Comparison of ENCODE assay signal across 9 cellular contexts in the genomic region with DNA sequence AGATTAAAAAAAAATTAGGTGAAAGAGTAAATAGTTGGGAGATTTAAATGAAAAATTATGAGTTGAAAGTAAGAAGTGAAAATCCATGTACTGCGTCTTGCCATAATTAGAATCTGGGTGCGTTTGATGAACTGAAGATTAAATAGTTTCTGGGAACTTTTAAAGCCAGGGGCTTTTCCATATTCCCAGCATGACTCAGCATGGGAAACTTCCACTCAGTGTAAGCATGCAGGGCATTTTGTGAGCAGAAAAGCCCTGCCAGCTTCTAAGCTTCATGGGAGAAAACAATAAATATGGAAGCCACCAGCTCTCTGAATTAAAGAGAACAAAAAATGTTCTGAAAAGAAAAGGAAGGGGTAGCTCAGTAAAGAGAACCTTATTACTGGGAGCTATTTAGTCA.
A peak's percentile ranks its signal among the peaks of the same experiment; 100 is the strongest.
DNase-seq lines count a peak whose midpoint lies in the region; ATAC-seq and TF ChIP-seq lines count a peak whose summit lies in the region.
"Had no signal": no experiment of that assay in that cellular context is flagged by ENCODE, and none has a peak within 500 bp of the region (broad histone marks: within the 10 kb centered on the region; RNA-seq: fewer than 3 reads in every experiment).

No MANE protein-coding gene starts in this region.

- BruUV-seq in A673 (replicated peaks; lab: Mats Ljungman, UMichigan): no TSS peak

- H3K4me1 ChIP-seq in A673 (ENCODE audit: insufficient read depth, low read length, poor library complexity, severe bottlenecking): no peaks in the 10 kb centered on the region
- H3K4me1 ChIP-seq in esophagus muscularis mucosa: peaks cover 0 to 26% (median 20%) of the 10 kb centered on the region in 4 donors

- no peak for TF ChIP-seq EP300 in esophagus muscularis mucosa (IDR thresholded peaks at IDR 0.05)

- H3K9me3 ChIP-seq in A673 (ENCODE audit: low read depth, low read length, poor library complexity, severe bottlenecking): peaks cover 5% of the 10 kb centered on the region
- H3K9me3 ChIP-seq in MG63: no peaks in the 10 kb centered on the region
- H3K9me3 ChIP-seq in esophagus muscularis mucosa: peaks cover 0 to 4% (median 0%) of the 10 kb centered on the region in 4 donors

- TF ChIP-seq POLR2A in esophagus muscularis mucosa (IDR thresholded peaks at IDR 0.05; ENCODE audit: low read depth): no peak

- ATAC-seq in GM19467 (IDR thresholded peaks at IDR 0.05; ENCODE audit: unreplicated experiment): no peak
- ATAC-seq: esophagus mucosa had no signal

- H3K27ac ChIP-seq in A673 (ENCODE audit: low read depth, low read length, poor library complexity, severe bottlenecking) (no peak overlapping the region), esophagus muscularis mucosa (replicated peaks in 1 of 4) (peak overlapping the region; percentile 51 to 63 (median 60))

- TF ChIP-seq CTCF in A673 (conservative IDR thresholded peaks at IDR 0.05; ENCODE audit: low read depth, low read length) (no peak), esophagus muscularis mucosa (IDR thresholded peaks at IDR 0.05) (no peak)

- DNase-seq in A673 (ENCODE audit: low spot score): peak; percentile 25
- DNase-seq in MG63: peak; percentile 37
- no peak for DNase-seq in esophagus muscularis mucosa (ENCODE audit: extremely low spot score)
- peak; percentile 8 for DNase-seq in midbrain (lab: John Stamatoyannopoulos, UW)
- DNase-seq in stimulated activated CD8-positive, alpha-beta memory T cell treated with anti-CD3 and anti-CD28 coated beads, Interleukin-4, amount 100 ng/mL, for 48 hours: no peak
- no peak for DNase-seq in activated CD4-positive, alpha-beta T cell treated with anti-CD3 and anti-CD28 coated beads for 48 hours
- DNase-seq in HK-2 (ENCODE audit: unreplicated experiment): no peak

- intact Hi-C loops in A673 (cut with micrococcal nuclease; ENCODE audit: unreplicated experiment): no loop called here
- intact Hi-C loops in esophagus muscularis mucosa (cut with DNase I): no loop called here

- WGBS in esophagus muscularis mucosa: 35% methylated on average over 2 of the region's 2 CpGs

- H3K27me3 ChIP-seq in A673 (replicated peaks; ENCODE audit: insufficient read depth, low read depth, low read length, poor library complexity) (no peaks in the 10 kb centered on the region), MG63 (no peaks in the 10 kb centered on the region), esophagus muscularis mucosa (no peaks in the 10 kb centered on the region)

- POLR2A ChIA-PET in A673 (lab: Charles Lee; ENCODE audit: low non-redundant PET): no interaction called here

- H3K4me3 ChIP-seq in A673 (ENCODE audit: low read depth, low read length, poor library complexity, severe bottlenecking) (no peak overlapping the region), MG63 (no peak overlapping the region), esophagus muscularis mucosa (no peak overlapping the region)

- CTCF ChIA-PET in A673 (lab: Charles Lee): no interaction called here

- H3K36me3 ChIP-seq in A673 (ENCODE audit: insufficient read depth, low read length, poor library complexity, severe bottlenecking) (no peaks in the 10 kb centered on the region), MG63 (no peaks in the 10 kb centered on the region), esophagus muscularis mucosa (no peaks in the 10 kb centered on the region)

Comparison
In these comparisons a context has a peak if more than half of its experiments do, and no peak if none do; other contexts are left out.
1. DNase-seq: peak in A673 (single experiment), MG63 (single experiment) and midbrain (single experiment); none in esophagus muscularis mucosa (single experiment), stimulated activated CD8-positive, alpha-beta memory T cell treated with anti-CD3 and anti-CD28 coated beads, Interleukin-4, amount 100 ng/mL, for 48 hours (single experiment), activated CD4-positive, alpha-beta T cell treated with anti-CD3 and anti-CD28 coated beads for 48 hours (single experiment) and HK-2 (single experiment).